21 cellular contexts compared by ENCODE assay signal in the genomic region with DNA sequence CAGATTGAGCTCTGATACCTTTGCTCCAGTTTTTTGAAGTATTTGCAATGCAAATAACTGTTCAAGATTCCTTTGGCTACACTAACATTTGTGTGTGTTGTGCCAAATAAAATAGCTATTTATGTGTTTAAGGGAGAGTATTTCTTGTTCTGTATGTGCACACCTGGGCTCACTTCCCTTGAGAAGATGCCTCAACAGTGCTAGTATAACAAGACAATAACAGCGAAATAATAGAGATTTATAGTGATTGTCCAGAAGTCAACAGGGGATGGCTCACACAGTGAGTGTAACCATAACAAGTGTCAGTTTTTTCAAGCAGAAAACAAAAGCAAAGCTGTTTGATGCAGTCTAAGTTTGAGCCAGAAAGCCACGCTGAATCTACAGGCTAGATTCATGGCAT.
"Had no signal": no experiment of that assay in that cellular context is flagged by ENCODE, and none has a peak within 500 bp of the region (broad histone marks: within the 10 kb centered on the region; RNA-seq: fewer than 3 reads in every experiment).

No MANE protein-coding gene starts in this region.

- H3K9me3 Mint-ChIP-seq: activated CD4-positive, alpha-beta memory T cell treated with anti-CD3 and anti-CD28 coated beads for 36 hours; activated naive CD4-positive, alpha-beta T cell treated with anti-CD3 and anti-CD28 coated beads, Interleukin-2, amount 50 U/mL, for 24 hours; activated T-cell treated with anti-CD3 and anti-CD28 coated beads, Interleukin-2, amount 50 U/mL, for 4 hours; dendritic cell treated with granulocyte-macrophage colony-stimulating factor and Interleukin-4, amounts not matched to agents 40 ng/mL and 50 ng/mL, for 4 days; naive thymus-derived CD8-positive, alpha-beta T cell had no signal

- H3K4me3 ChIP-seq: adrenal gland, body of pancreas, mucosa of descending colon, skin epidermis, upper lobe of left lung had no signal

- H3K4me1 Mint-ChIP-seq: activated CD4-positive, alpha-beta T cell treated with anti-CD3 and anti-CD28 coated beads for 36 hours; activated CD8-positive, alpha-beta memory T cell treated with anti-CD3 and anti-CD28 coated beads, Interleukin-2, amount 10 ng/mL, durations not matched to agents 7 days and 5 days; activated naive CD4-positive, alpha-beta T cell treated with anti-CD3 and anti-CD28 coated beads, Interleukin-2, amount 50 U/mL, for 24 hours; central memory CD8-positive, alpha-beta T cell; naive thymus-derived CD8-positive, alpha-beta T cell had no signal

- H3K4me3 Mint-ChIP-seq: activated CD4-positive, alpha-beta memory T cell treated with anti-CD3 and anti-CD28 coated beads for 36 hours; activated CD4-positive, alpha-beta T cell treated with anti-CD3 and anti-CD28 coated beads for 36 hours; activated CD8-positive, alpha-beta memory T cell treated with anti-CD3 and anti-CD28 coated beads, Interleukin-2, amount 10 ng/mL, durations not matched to agents 7 days and 5 days; activated naive CD4-positive, alpha-beta T cell treated with anti-CD3 and anti-CD28 coated beads, Interleukin-2, amount 50 U/mL, for 24 hours; activated T-cell treated with anti-CD3 and anti-CD28 coated beads, Interleukin-2, amount 50 U/mL, for 4 hours; central memory CD8-positive, alpha-beta T cell; dendritic cell treated with granulocyte-macrophage colony-stimulating factor and Interleukin-4, amounts not matched to agents 40 ng/mL and 50 ng/mL, for 4 days; naive thymus-derived CD8-positive, alpha-beta T cell had no signal

- DNase-seq: activated CD4-positive, alpha-beta memory T cell treated with anti-CD3 and anti-CD28 coated beads for 36 hours; activated CD4-positive, alpha-beta T cell treated with anti-CD3 and anti-CD28 coated beads for 36 hours; activated CD8-positive, alpha-beta memory T cell treated with anti-CD3 and anti-CD28 coated beads, Interleukin-2, amount 10 ng/mL, durations not matched to agents 7 days and 5 days; activated effector memory CD4-positive, alpha-beta T cell treated with anti-CD3 and anti-CD28 coated beads, Interleukin-2, amount 50 U/mL, for 16 hours; activated T-cell treated with anti-CD3 and anti-CD28 coated beads, Interleukin-2, amount 50 U/mL, for 4 hours; adrenal gland; body of pancreas; islet precursor cell; mammary epithelial cell; mucosa of descending colon; naive thymus-derived CD8-positive, alpha-beta T cell; right cardiac atrium; stimulated activated CD4-positive, alpha-beta T cell treated with anti-CD3 and anti-CD28 coated beads, Interleukin-4, amount 100 ng/mL, for 24 hours; stimulated activated naive CD4-positive, alpha-beta T cell; upper lobe of left lung had no signal

- H3K36me3 Mint-ChIP-seq: activated CD4-positive, alpha-beta memory T cell treated with anti-CD3 and anti-CD28 coated beads for 36 hours; activated CD8-positive, alpha-beta memory T cell treated with anti-CD3 and anti-CD28 coated beads, Interleukin-2, amount 10 ng/mL, durations not matched to agents 7 days and 5 days; activated naive CD4-positive, alpha-beta T cell treated with anti-CD3 and anti-CD28 coated beads, Interleukin-2, amount 50 U/mL, for 24 hours; naive thymus-derived CD8-positive, alpha-beta T cell had no signal

- H3K27ac Mint-ChIP-seq: activated CD4-positive, alpha-beta memory T cell treated with anti-CD3 and anti-CD28 coated beads for 36 hours; activated CD4-positive, alpha-beta T cell treated with anti-CD3 and anti-CD28 coated beads for 36 hours; activated CD8-positive, alpha-beta memory T cell treated with anti-CD3 and anti-CD28 coated beads, Interleukin-2, amount 10 ng/mL, durations not matched to agents 7 days and 5 days; activated naive CD4-positive, alpha-beta T cell treated with anti-CD3 and anti-CD28 coated beads, Interleukin-2, amount 50 U/mL, for 24 hours; dendritic cell treated with granulocyte-macrophage colony-stimulating factor and Interleukin-4, amounts not matched to agents 40 ng/mL and 50 ng/mL, for 4 days; naive thymus-derived CD8-positive, alpha-beta T cell; progenitor cell of endocrine pancreas had no signal

- H3K27me3 Mint-ChIP-seq: activated CD4-positive, alpha-beta memory T cell treated with anti-CD3 and anti-CD28 coated beads for 36 hours; activated CD8-positive, alpha-beta memory T cell treated with anti-CD3 and anti-CD28 coated beads, Interleukin-2, amount 10 ng/mL, durations not matched to agents 7 days and 5 days; activated naive CD4-positive, alpha-beta T cell treated with anti-CD3 and anti-CD28 coated beads, Interleukin-2, amount 50 U/mL, for 24 hours; central memory CD8-positive, alpha-beta T cell; dendritic cell treated with granulocyte-macrophage colony-stimulating factor and Interleukin-4, amounts not matched to agents 40 ng/mL and 50 ng/mL, for 4 days; progenitor cell of endocrine pancreas had no signal

- H3K36me3 ChIP-seq: adrenal gland, upper lobe of left lung had no signal

- H3K27ac ChIP-seq: adrenal gland, body of pancreas, skin epidermis, upper lobe of left lung had no signal

- H3K4me1 ChIP-seq: adrenal gland, body of pancreas, upper lobe of left lung had no signal

- H3K9me3 ChIP-seq: adrenal gland, body of pancreas, mucosa of descending colon, upper lobe of left lung had no signal

- ATAC-seq: activated CD4-positive, alpha-beta T cell treated with anti-CD3 and anti-CD28 coated beads for 36 hours; activated CD8-positive, alpha-beta memory T cell treated with anti-CD3 and anti-CD28 coated beads, Interleukin-2, amount 10 ng/mL, durations not matched to agents 7 days and 5 days; activated T-cell treated with anti-CD3 and anti-CD28 coated beads, Interleukin-2, amount 50 U/mL, for 4 hours; body of pancreas; left lobe of liver; mucosa of descending colon; naive thymus-derived CD8-positive, alpha-beta T cell; right cardiac atrium had no signal

- H3K27me3 ChIP-seq: adrenal gland, body of pancreas, upper lobe of left lung had no signal
